ENCODE assay signal across 2 cellular contexts in the genomic region with DNA sequence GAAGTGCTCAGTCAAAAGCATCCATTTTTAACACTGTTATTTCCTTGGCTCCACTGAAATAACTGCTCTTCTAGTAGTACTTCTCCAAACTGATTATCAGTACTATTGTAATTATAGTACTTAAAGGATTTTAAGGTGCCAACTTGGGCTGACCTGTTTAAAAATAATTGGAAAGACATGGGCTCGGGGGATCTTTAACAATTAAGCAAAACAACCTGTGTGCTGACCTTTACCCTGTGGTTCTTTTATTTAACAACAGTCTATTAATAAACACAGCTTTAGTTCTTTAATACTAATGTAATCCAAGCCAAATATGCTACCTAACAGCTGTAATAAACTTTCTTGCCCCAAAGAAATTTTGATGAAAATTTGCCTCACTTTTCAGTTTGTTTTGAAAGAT.
TF ChIP-seq lines count a peak whose summit lies in the region.

No MANE protein-coding gene starts in this region.

TF ChIP-seq in liver, 16 proteins besides CTCF, POLR2A, EP300 and RAD21:
- peak in 1 of 2 donors; percentile 6 for TF ChIP-seq HNF4A (conservative IDR thresholded peaks at IDR 0.05)
- no peak for TF ChIP-seq ZBTB33 (IDR thresholded peaks at IDR 0.05)
- TF ChIP-seq SP1 (IDR thresholded peaks at IDR 0.05): peak; percentile 30

TF ChIP-seq in HepG2, 621 proteins besides CTCF, POLR2A, EP300 and RAD21 (continued from another document):
- TF ChIP-seq ZSCAN20 (CRISPR knock-in tag; IDR thresholded peaks at IDR 0.05; ENCODE audit: borderline replicate concordance): no peak
- no peak for TF ChIP-seq GLI4 (CRISPR knock-in tag; IDR thresholded peaks at IDR 0.05; ENCODE audit: borderline replicate concordance)
- TF ChIP-seq, protein P1, sequence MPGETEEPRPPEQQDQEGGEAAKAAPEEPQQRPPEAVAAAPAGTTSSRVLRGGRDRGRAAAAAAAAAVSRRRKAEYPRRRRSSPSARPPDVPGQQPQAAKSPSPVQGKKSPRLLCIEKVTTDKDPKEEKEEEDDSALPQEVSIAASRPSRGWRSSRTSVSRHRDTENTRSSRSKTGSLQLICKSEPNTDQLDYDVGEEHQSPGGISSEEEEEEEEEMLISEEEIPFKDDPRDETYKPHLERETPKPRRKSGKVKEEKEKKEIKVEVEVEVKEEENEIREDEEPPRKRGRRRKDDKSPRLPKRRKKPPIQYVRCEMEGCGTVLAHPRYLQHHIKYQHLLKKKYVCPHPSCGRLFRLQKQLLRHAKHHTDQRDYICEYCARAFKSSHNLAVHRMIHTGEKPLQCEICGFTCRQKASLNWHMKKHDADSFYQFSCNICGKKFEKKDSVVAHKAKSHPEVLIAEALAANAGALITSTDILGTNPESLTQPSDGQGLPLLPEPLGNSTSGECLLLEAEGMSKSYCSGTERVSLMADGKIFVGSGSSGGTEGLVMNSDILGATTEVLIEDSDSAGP (CRISPR knock-in tag; IDR thresholded peaks at IDR 0.05; ENCODE audit: borderline replicate concordance): no peak
- no peak for TF ChIP-seq MEIS2 (CRISPR knock-in tag; IDR thresholded peaks at IDR 0.05)
